ENCODE assay signal across 8 cellular contexts in the genomic region with DNA sequence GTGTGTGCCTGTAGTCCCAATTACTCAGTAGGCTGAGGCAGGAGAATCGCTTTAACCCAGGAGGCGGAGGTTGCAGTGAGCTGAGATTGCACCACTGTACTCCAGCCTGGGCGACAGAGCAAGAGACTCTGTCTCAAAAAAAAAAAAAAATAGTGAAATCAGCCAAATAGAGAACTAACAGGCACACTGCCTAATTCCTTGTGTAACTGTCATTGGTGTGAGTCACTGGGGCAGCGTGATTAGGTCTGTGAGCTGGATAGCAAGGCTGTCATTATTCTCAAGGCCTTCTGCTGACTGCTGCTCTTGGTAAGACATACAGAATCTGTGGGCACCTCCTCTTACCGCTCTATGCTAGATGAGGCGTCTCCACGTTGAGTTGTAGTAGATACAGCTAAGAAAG.
DNase-seq lines count a peak whose midpoint lies in the region; ATAC-seq, FAIRE-seq and TF ChIP-seq lines count a peak whose summit lies in the region.

No MANE protein-coding gene starts in this region.

- H3K4me3 Mint-ChIP-seq in stimulated activated naive CD8-positive, alpha-beta T cell treated with anti-CD3 and anti-CD28 coated beads, Interleukin-15, amount 100 ng/mL, for 72 hours, result no peak overlapping the region

- ATAC-seq in foreskin keratinocyte, result peak; percentile 75
- ATAC-seq in stimulated activated naive CD8-positive, alpha-beta T cell treated with anti-CD3 and anti-CD28 coated beads, Interleukin-15, amount 100 ng/mL, for 72 hours, result no peak
- no peak for ATAC-seq in HG03025 (IDR thresholded peaks at IDR 0.05; ENCODE audit: low FRiP score, unreplicated experiment)

- no peaks in the 10 kb centered on the region for H3K27me3 ChIP-seq in foreskin keratinocyte

- H3K27me3 Mint-ChIP-seq in stimulated activated naive CD8-positive, alpha-beta T cell treated with anti-CD3 and anti-CD28 coated beads, Interleukin-15, amount 100 ng/mL, for 72 hours, result peaks cover 3% of the 10 kb centered on the region

- H3K9me3 Mint-ChIP-seq in stimulated activated naive CD8-positive, alpha-beta T cell treated with anti-CD3 and anti-CD28 coated beads, Interleukin-15, amount 100 ng/mL, for 72 hours, result no peaks in the 10 kb centered on the region

- peaks cover 74% of the 10 kb centered on the region for H3K4me1 Mint-ChIP-seq in stimulated activated naive CD8-positive, alpha-beta T cell treated with anti-CD3 and anti-CD28 coated beads, Interleukin-15, amount 100 ng/mL, for 72 hours

- no peak overlapping the region for H3K4me3 ChIP-seq in retinal pigment epithelial cell (ENCODE audit: low read length)

- peaks cover 35% of the 10 kb centered on the region for H3K4me1 ChIP-seq in foreskin keratinocyte

- TF ChIP-seq CTCF in foreskin keratinocyte (conservative IDR thresholded peaks at IDR 0.05), result no peak
- TF ChIP-seq CTCF in retinal pigment epithelial cell (conservative IDR thresholded peaks at IDR 0.05; ENCODE audit: low read depth, low read length), result no peak

- no peak overlapping the region for H3K27ac Mint-ChIP-seq in stimulated activated naive CD8-positive, alpha-beta T cell treated with anti-CD3 and anti-CD28 coated beads, Interleukin-15, amount 100 ng/mL, for 72 hours

- H3K27ac ChIP-seq in foreskin keratinocyte, result peak overlapping the region; percentile 6

- in situ Hi-C loops in G401 (cut with HindIII; ENCODE audit: low sequenced_read_pairs) (no loop called here), SK-MEL-5 (cut with HindIII; ENCODE audit: low pct_unique_long_range_greater_than_20kb, low sequenced_read_pairs) (no loop called here)

- DNase-seq in G401 (ENCODE audit: low spot score), result peak; percentile 81
- peak; percentile 65 for DNase-seq in SK-MEL-5 (ENCODE audit: low read depth, low spot score)
- DNase-seq in foreskin keratinocyte, result peak; percentile 83 to 91
- DNase-seq in retinal pigment epithelial cell (ENCODE audit: low read depth), result peak; percentile 80
- DNase-seq in stimulated activated naive CD8-positive, alpha-beta T cell treated with anti-CD3 and anti-CD28 coated beads, Interleukin-15, amount 100 ng/mL, for 72 hours, result no peak
- no peak for DNase-seq in COLO668 (lab: John Stamatoyannopoulos, UW; ENCODE audit: unreplicated experiment)
- no peak for DNase-seq in GM19239 (ENCODE audit: insufficient read length, low spot score)

- FAIRE-seq in GM19239 (lab: Jason Lieb, UNC), result no peak

Comparison
In these comparisons a context has a peak if more than half of its experiments do, and no peak if none do; other contexts are left out.
1. DNase-seq: peak in G401 (single experiment), SK-MEL-5 (single experiment), foreskin keratinocyte (2 of 2) and retinal pigment epithelial cell (single experiment); none in stimulated activated naive CD8-positive, alpha-beta T cell treated with anti-CD3 and anti-CD28 coated beads, Interleukin-15, amount 100 ng/mL, for 72 hours (0 of 2), COLO668 (single experiment) and GM19239 (single experiment).